Comparison of ENCODE assay signal across 10 cellular contexts in genomic region chr15:71802770-71803169, GRCh38. TPM values are rescaled to one million over a fixed set of nuclear protein-coding genes. Genes with fewer than 3 reads are reported as not detected.
DNase-seq lines count a peak whose midpoint lies in the region; ATAC-seq and TF ChIP-seq lines count a peak whose summit lies in the region.
"Had no signal": no experiment of that assay in that cellular context is flagged by ENCODE, and none has a peak within 500 bp of the region (broad histone marks: within the 10 kb centered on the region; RNA-seq: fewer than 3 reads in every experiment).

No MANE protein-coding gene starts in this region.

- no peaks in the 10 kb centered on the region for H3K36me3 ChIP-seq in CD4-positive, CD25-positive, alpha-beta regulatory T cell (ENCODE audit: control insufficient read depth, insufficient read depth, low read length)

- H3K27ac Mint-ChIP-seq in CD4-positive, CD25-positive, alpha-beta regulatory T cell = no peak overlapping the region
- H3K27ac Mint-ChIP-seq in activated naive CD8-positive, alpha-beta T cell treated with anti-CD3 and anti-CD28 coated beads, Interleukin-2, amount 50 U/mL, for 24 hours = no peak overlapping the region
- H3K27ac Mint-ChIP-seq in mesothelial cell of epicardium = no peak overlapping the region

- no peaks in the 10 kb centered on the region for H3K9me3 Mint-ChIP-seq in CD4-positive, CD25-positive, alpha-beta regulatory T cell
- H3K9me3 Mint-ChIP-seq in activated naive CD8-positive, alpha-beta T cell treated with anti-CD3 and anti-CD28 coated beads, Interleukin-2, amount 50 U/mL, for 24 hours = no peaks in the 10 kb centered on the region
- H3K9me3 Mint-ChIP-seq in mesothelial cell of epicardium = no peaks in the 10 kb centered on the region

- no peaks in the 10 kb centered on the region for H3K4me1 Mint-ChIP-seq in CD4-positive, CD25-positive, alpha-beta regulatory T cell
- no peaks in the 10 kb centered on the region for H3K4me1 Mint-ChIP-seq in activated naive CD8-positive, alpha-beta T cell treated with anti-CD3 and anti-CD28 coated beads, Interleukin-2, amount 50 U/mL, for 24 hours
- H3K4me1 Mint-ChIP-seq in mesothelial cell of epicardium = peaks cover 31% of the 10 kb centered on the region

- peaks cover 16% of the 10 kb centered on the region for H3K27me3 Mint-ChIP-seq in CD4-positive, CD25-positive, alpha-beta regulatory T cell
- H3K27me3 Mint-ChIP-seq in activated naive CD8-positive, alpha-beta T cell treated with anti-CD3 and anti-CD28 coated beads, Interleukin-2, amount 50 U/mL, for 24 hours = peaks cover 14% of the 10 kb centered on the region
- no peaks in the 10 kb centered on the region for H3K27me3 Mint-ChIP-seq in mesothelial cell of epicardium (ENCODE audit: low read depth)

- no peak overlapping the region for H3K27ac ChIP-seq in CD4-positive, CD25-positive, alpha-beta regulatory T cell (ENCODE audit: insufficient read depth, low read length, poor library complexity, severe bottlenecking)
- H3K27ac ChIP-seq: skin epidermis had no signal

- H3K4me1 ChIP-seq in CD4-positive, CD25-positive, alpha-beta regulatory T cell (ENCODE audit: control insufficient read depth, insufficient read depth, low read length, poor library complexity, severe bottlenecking) = no peaks in the 10 kb centered on the region

- no peak overlapping the region for H3K4me3 Mint-ChIP-seq in CD4-positive, CD25-positive, alpha-beta regulatory T cell
- no peak overlapping the region for H3K4me3 Mint-ChIP-seq in activated naive CD8-positive, alpha-beta T cell treated with anti-CD3 and anti-CD28 coated beads, Interleukin-2, amount 50 U/mL, for 24 hours
- H3K4me3 Mint-ChIP-seq in mesothelial cell of epicardium = no peak overlapping the region

- no peaks in the 10 kb centered on the region for H3K9me3 ChIP-seq in CD4-positive, CD25-positive, alpha-beta regulatory T cell (ENCODE audit: control insufficient read depth in 2 of 2, low read length in 2 of 2)

- ATAC-seq in CD4-positive, CD25-positive, alpha-beta regulatory T cell (ENCODE audit: low read depth in 2 of 2) = no peak
- ATAC-seq in activated naive CD8-positive, alpha-beta T cell treated with anti-CD3 and anti-CD28 coated beads, Interleukin-2, amount 50 U/mL, for 24 hours = peak; percentile 15
- ATAC-seq in GM18870 (IDR thresholded peaks at IDR 0.05; ENCODE audit: unreplicated experiment) (no peak), HG03095 (IDR thresholded peaks at IDR 0.05; ENCODE audit: unreplicated experiment) (no peak)

- no peaks in the 10 kb centered on the region for H3K36me3 Mint-ChIP-seq in CD4-positive, CD25-positive, alpha-beta regulatory T cell
- no peaks in the 10 kb centered on the region for H3K36me3 Mint-ChIP-seq in activated naive CD8-positive, alpha-beta T cell treated with anti-CD3 and anti-CD28 coated beads, Interleukin-2, amount 50 U/mL, for 24 hours (ENCODE audit: low read depth)
- peaks cover 3% of the 10 kb centered on the region for H3K36me3 Mint-ChIP-seq in mesothelial cell of epicardium

- H3K27me3 ChIP-seq in CD4-positive, CD25-positive, alpha-beta regulatory T cell (ENCODE audit: control insufficient read depth, insufficient read depth, low read length) = no peaks in the 10 kb centered on the region

- peak; percentile 55 for TF ChIP-seq CTCF in mesothelial cell of epicardium (IDR thresholded peaks at IDR 0.05; ENCODE audit: unreplicated experiment)

- peak in 2 of 3 donors; percentile 3 to 29 for DNase-seq in CD4-positive, CD25-positive, alpha-beta regulatory T cell
- DNase-seq in HuH-7.5 (ENCODE audit: low spot score) (peak; percentile 76), mesothelial cell of epicardium (ENCODE audit: low spot score in 2 of 2, unreplicated experiment in 2 of 2) (no peak), SHP77 treated with DMSO at 0.1 percent for 48 hours (lab: John Stamatoyannopoulos, UW) (no peak), Ammon's horn (ENCODE audit: low spot score) (no peak)
- peak; percentile 58 for DNase-seq in activated naive CD8-positive, alpha-beta T cell treated with anti-CD3 and anti-CD28 coated beads, Interleukin-2, amount 50 U/mL, for 24 hours
- DNase-seq: NCI-H510A treated with DMSO at 0.1 percent for 48 hours had no signal

- no peak overlapping the region for H3K4me3 ChIP-seq in CD4-positive, CD25-positive, alpha-beta regulatory T cell (ENCODE audit: low read depth, low read length)
- H3K4me3 ChIP-seq: skin epidermis had no signal

RNA-seq across cellular contexts. Expression of gene NR2E3, which starts 7.6 kb away (rescaled TPM):
- total RNA-seq in CD4-positive, CD25-positive, alpha-beta regulatory T cell = not detected
- polyA plus RNA-seq in CD4-positive, CD25-positive, alpha-beta regulatory T cell = under 1 TPM in 2 of 4 donors, not detected in 2; 0.10 to 0.32 TPM
- total RNA-seq in mesothelial cell of epicardium = 1.1 to 2.0 TPM (median 1.2 TPM) in 3 replicates

Comparison
In these comparisons a context has a peak if more than half of its experiments do, and no peak if none do; other contexts are left out.
1. DNase-seq: peak in CD4-positive, CD25-positive, alpha-beta regulatory T cell (2 of 3), HuH-7.5 (single experiment) and activated naive CD8-positive, alpha-beta T cell treated with anti-CD3 and anti-CD28 coated beads, Interleukin-2, amount 50 U/mL, for 24 hours (single experiment); none in mesothelial cell of epicardium (0 of 2), SHP77 treated with DMSO at 0.1 percent for 48 hours (single experiment) and Ammon's horn (single experiment).